In the genomic region with DNA sequence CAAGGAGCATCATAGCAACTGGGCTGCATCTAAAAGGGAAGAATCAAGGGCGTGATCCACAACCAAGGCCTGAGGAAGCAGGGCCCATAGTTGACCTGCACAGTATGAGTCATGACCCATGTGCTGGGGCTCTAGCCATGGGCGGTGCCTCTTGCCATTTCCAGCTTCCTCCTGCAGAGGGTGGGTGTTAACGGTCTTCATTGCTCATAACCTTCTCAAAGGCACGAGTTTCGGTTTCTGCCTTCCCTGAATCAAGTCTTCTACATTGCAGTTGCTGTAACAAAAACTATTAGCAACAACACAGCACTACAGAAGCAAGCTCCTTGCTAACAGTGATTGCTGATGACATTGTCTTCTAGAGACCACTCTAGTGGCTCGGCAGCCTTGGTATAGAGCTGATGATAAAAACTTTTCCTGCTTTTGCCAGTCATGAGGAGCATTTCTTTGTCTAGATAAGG, we compare ENCODE assay signal across 1 cellular context.
TF ChIP-seq lines count a peak whose summit lies in the region.

No MANE protein-coding gene starts in this region.

TF ChIP-seq in SK-N-SH, 30 proteins besides CTCF, POLR2A, EP300 and RAD21 (continued from another document):
- no peak for TF ChIP-seq EZH2phosphoT487 (IDR thresholded peaks at IDR 0.05; ENCODE audit: borderline replicate concordance, low read depth)
- no peak for TF ChIP-seq PBX3 (IDR thresholded peaks at IDR 0.05)
- TF ChIP-seq RCOR1 (IDR thresholded peaks at IDR 0.05; ENCODE audit: low read length) = no peak
- no peak for TF ChIP-seq CHD2 (IDR thresholded peaks at IDR 0.05; ENCODE audit: low read length, partially characterized antibody)
- TF ChIP-seq FOSL2 (IDR thresholded peaks at IDR 0.05; ENCODE audit: borderline replicate concordance, low read depth) = no peak
